8 cellular contexts compared by ENCODE assay signal in the genomic region with DNA sequence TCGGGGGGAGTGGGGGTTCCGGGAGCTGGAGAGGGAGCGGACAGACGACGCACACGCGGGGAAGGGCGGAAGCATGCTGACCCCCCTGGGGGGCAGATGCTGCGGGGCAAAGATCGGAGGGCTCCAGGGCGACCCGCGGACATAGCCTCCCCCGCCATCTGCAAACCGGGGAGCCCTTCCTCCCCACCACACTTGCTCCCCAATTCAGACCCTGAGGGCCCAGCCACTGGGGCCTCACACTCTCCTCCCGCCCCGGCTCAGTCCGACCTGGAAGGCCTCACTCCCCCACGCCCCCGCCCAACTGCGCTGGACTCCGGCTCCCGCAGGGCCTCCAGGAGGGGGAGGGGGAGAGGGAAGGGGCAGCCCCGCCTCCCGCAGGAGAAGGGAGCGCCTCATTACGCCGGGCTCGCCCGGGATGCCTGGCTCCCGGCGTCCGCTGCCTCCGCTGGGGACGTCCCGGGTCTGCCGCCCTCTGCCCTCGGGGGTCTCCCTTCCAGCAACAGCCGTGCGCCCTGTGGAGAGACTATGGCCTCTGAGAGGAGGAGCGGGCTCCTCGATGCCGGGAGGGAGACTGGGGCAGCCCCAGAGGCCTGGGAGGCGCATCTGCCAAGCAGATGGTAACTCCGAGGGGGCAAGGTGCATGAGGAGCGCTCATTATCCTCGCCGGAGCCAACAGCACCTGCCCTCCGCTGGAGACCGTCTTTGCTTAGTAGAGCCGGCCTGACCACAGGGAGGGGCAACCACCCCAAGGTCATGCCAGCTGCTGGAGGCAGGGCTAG. TPM values are rescaled to one million over a fixed set of nuclear protein-coding genes. Genes with fewer than 3 reads are reported as not detected.
DNase-seq lines count a peak whose midpoint lies in the region; ATAC-seq and TF ChIP-seq lines count a peak whose summit lies in the region.

No MANE protein-coding gene starts in this region.

- TF ChIP-seq CTCF in cardiac muscle cell (IDR thresholded peaks at IDR 0.05; ENCODE audit: low read depth, low read length) (no peak), osteocyte (IDR thresholded peaks at IDR 0.05) (no peak), GM13976 (IDR thresholded peaks at IDR 0.05; ENCODE audit: borderline replicate concordance, control extremely low read depth, extremely low read depth, insufficient read depth, missing control alignments) (no peak)

- no peaks in the 10 kb centered on the region for H3K9me3 ChIP-seq in cardiac muscle cell (ENCODE audit: low read depth)

- H3K36me3 Mint-ChIP-seq in activated naive CD8-positive, alpha-beta T cell treated with anti-CD3 and anti-CD28 coated beads, Interleukin-2, amount 10 ng/mL, durations not matched to agents 7 days and 5 days: peaks cover 1% of the 10 kb centered on the region
- no peaks in the 10 kb centered on the region for H3K36me3 Mint-ChIP-seq in osteocyte (ENCODE audit: unreplicated experiment)

- H3K27me3 Mint-ChIP-seq in activated naive CD8-positive, alpha-beta T cell treated with anti-CD3 and anti-CD28 coated beads, Interleukin-2, amount 10 ng/mL, durations not matched to agents 7 days and 5 days: peaks cover 68% of the 10 kb centered on the region
- H3K27me3 Mint-ChIP-seq in osteocyte (ENCODE audit: unreplicated experiment): peaks cover 22% of the 10 kb centered on the region

- no peaks in the 10 kb centered on the region for H3K36me3 ChIP-seq in cardiac muscle cell

- DNase-seq in DMS 273 treated with DMSO at 0.1 percent for 48 hours (lab: John Stamatoyannopoulos, UW) (peak; percentile 43), NCI-H146 treated with DMSO at 0.1 percent for 48 hours (lab: John Stamatoyannopoulos, UW; ENCODE audit: unreplicated experiment) (peak; percentile 77), cardiac muscle cell (ENCODE audit: low read depth in 1 of 2, low spot score in 1 of 2) (peak; percentile 76 to 80), osteocyte (ENCODE audit: extremely low spot score, unreplicated experiment) (peak; percentile 89), GM13976 (ENCODE audit: low spot score) (no peak)
- DNase-seq in activated naive CD8-positive, alpha-beta T cell treated with anti-CD3 and anti-CD28 coated beads, Interleukin-2, amount 10 ng/mL, durations not matched to agents 7 days and 5 days: peak; percentile 40
- DNase-seq in activated CD4-positive, CD25-positive, alpha-beta regulatory T cell treated with anti-CD3 and anti-CD28 coated beads, Interleukin-2, amount 50 U/mL, for 72 hours: no peak
- no peak for DNase-seq in effector CD4-positive, alpha-beta T cell

- no peak overlapping the region for H3K27ac ChIP-seq in cardiac muscle cell

- ATAC-seq in activated naive CD8-positive, alpha-beta T cell treated with anti-CD3 and anti-CD28 coated beads, Interleukin-2, amount 10 ng/mL, durations not matched to agents 7 days and 5 days (ENCODE audit: low read depth): no peak

- H3K4me1 Mint-ChIP-seq in activated naive CD8-positive, alpha-beta T cell treated with anti-CD3 and anti-CD28 coated beads, Interleukin-2, amount 10 ng/mL, durations not matched to agents 7 days and 5 days: peaks cover 7% of the 10 kb centered on the region
- H3K4me1 Mint-ChIP-seq in osteocyte (ENCODE audit: unreplicated experiment): peaks cover 21% of the 10 kb centered on the region

- peak overlapping the region; percentile 48 for H3K4me3 Mint-ChIP-seq in activated naive CD8-positive, alpha-beta T cell treated with anti-CD3 and anti-CD28 coated beads, Interleukin-2, amount 10 ng/mL, durations not matched to agents 7 days and 5 days
- H3K4me3 Mint-ChIP-seq in osteocyte (ENCODE audit: unreplicated experiment): peak overlapping the region; percentile 72

- in situ Hi-C loops in GM13976 (cut with MboI; ENCODE audit: low sequenced_read_pairs, unreplicated experiment): loop anchor here (25.0 kb wide), 1 partner anchor 574 kb away; the partner anchor contains the start of gene PLA2G2E

- POLR2A ChIA-PET in activated naive CD8-positive, alpha-beta T cell treated with anti-CD3 and anti-CD28 coated beads, Interleukin-2, amount 10 ng/mL, durations not matched to agents 7 days and 5 days (lab: Charles Lee): no interaction called here

- H3K4me1 ChIP-seq in cardiac muscle cell (ENCODE audit: low read depth): no peaks in the 10 kb centered on the region

- H3K4me3 ChIP-seq in cardiac muscle cell: peak overlapping the region; percentile 75

- peaks cover 99% of the 10 kb centered on the region for H3K27me3 ChIP-seq in cardiac muscle cell

- H3K9me3 Mint-ChIP-seq in activated naive CD8-positive, alpha-beta T cell treated with anti-CD3 and anti-CD28 coated beads, Interleukin-2, amount 10 ng/mL, durations not matched to agents 7 days and 5 days: no peaks in the 10 kb centered on the region
- no peaks in the 10 kb centered on the region for H3K9me3 Mint-ChIP-seq in osteocyte (ENCODE audit: unreplicated experiment)

- H3K27ac Mint-ChIP-seq in activated naive CD8-positive, alpha-beta T cell treated with anti-CD3 and anti-CD28 coated beads, Interleukin-2, amount 10 ng/mL, durations not matched to agents 7 days and 5 days: peak overlapping the region; percentile 45
- peak overlapping the region; percentile 44 for H3K27ac Mint-ChIP-seq in osteocyte (ENCODE audit: unreplicated experiment)

RNA-seq across cellular contexts. Expression of gene CAMK2N1, which starts 0.6 kb away (rescaled TPM):
- 1 to 10 TPM; 2.8 to 3.0 TPM for total RNA-seq in activated naive CD8-positive, alpha-beta T cell treated with anti-CD3 and anti-CD28 coated beads, Interleukin-2, amount 10 ng/mL, durations not matched to agents 7 days and 5 days
- total RNA-seq in cardiac muscle cell (0.30 and 0.60 TPM in 2 replicates), osteocyte (26.8 and 30.0 TPM in 2 replicates)
- polyA plus RNA-seq in cardiac muscle cell: 1.2 and 1.4 TPM in 2 replicates

RNA-seq across cellular contexts. Expression of gene MUL1, which starts 21.3 kb away (rescaled TPM):
- total RNA-seq in activated naive CD8-positive, alpha-beta T cell treated with anti-CD3 and anti-CD28 coated beads, Interleukin-2, amount 10 ng/mL, durations not matched to agents 7 days and 5 days: 10 to 100 TPM; 17.1 to 19.8 TPM
- total RNA-seq in cardiac muscle cell (34.4 and 38.1 TPM in 2 replicates), osteocyte (42.9 and 45.5 TPM in 2 replicates)
- 42.7 and 45.7 TPM in 2 replicates for polyA plus RNA-seq in cardiac muscle cell

Comparison
In these comparisons a context has a peak if more than half of its experiments do, and no peak if none do; other contexts are left out.
1. DNase-seq: peak in DMS 273 treated with DMSO at 0.1 percent for 48 hours (single experiment), NCI-H146 treated with DMSO at 0.1 percent for 48 hours (single experiment), activated naive CD8-positive, alpha-beta T cell treated with anti-CD3 and anti-CD28 coated beads, Interleukin-2, amount 10 ng/mL, durations not matched to agents 7 days and 5 days (single experiment), cardiac muscle cell (2 of 2) and osteocyte (single experiment); none in activated CD4-positive, CD25-positive, alpha-beta regulatory T cell treated with anti-CD3 and anti-CD28 coated beads, Interleukin-2, amount 50 U/mL, for 72 hours (single experiment), GM13976 (single experiment) and effector CD4-positive, alpha-beta T cell (single experiment).